In genomic region chr15:72230197-72231065, GRCh38 we compare ENCODE assay signal across 1 cellular context.
TF ChIP-seq lines count a peak whose summit lies in the region.

No MANE protein-coding gene starts in this region.

TF ChIP-seq in PFSK-1, 5 proteins besides CTCF, POLR2A, EP300 and RAD21 (continued from another document):
- no peak; the same call in 1 of the 2 replicates for TF ChIP-seq POLR2AphosphoS5 (IDR thresholded peaks at IDR 0.05; ENCODE audit: low read depth, low read length)
- peak; percentile 91 for TF ChIP-seq FOXP2 (optimal IDR thresholded peaks at IDR 0.05; ENCODE audit: borderline replicate concordance, extremely low read depth, extremely low read length, insufficient read depth)
